In genomic region chr1:78619446-78619802, GRCh38 we compare ENCODE assay signal across 8 cellular contexts. TPM values are rescaled to one million over a fixed set of nuclear protein-coding genes. Genes with fewer than 3 reads are reported as not detected.
DNase-seq lines count a peak whose midpoint lies in the region; ATAC-seq and TF ChIP-seq lines count a peak whose summit lies in the region.

No MANE protein-coding gene starts in this region.

- H3K4me3 Mint-ChIP-seq in nephron: peak overlapping the region in 2 of 3 experiments; percentile 39 to 72

- H3K36me3 ChIP-seq in breast epithelium: no peaks in the 10 kb centered on the region

- ATAC-seq in GM19328 (IDR thresholded peaks at IDR 0.05; ENCODE audit: unreplicated experiment): peak; percentile 3
- ATAC-seq in HG03139 (IDR thresholded peaks at IDR 0.05; ENCODE audit: unreplicated experiment): peak; percentile 2
- ATAC-seq in HG02763 (IDR thresholded peaks at IDR 0.05; ENCODE audit: unreplicated experiment): no peak
- no peak for ATAC-seq in HG03045 (IDR thresholded peaks at IDR 0.05; ENCODE audit: unreplicated experiment)

- no peaks in the 10 kb centered on the region for H3K9me3 ChIP-seq in breast epithelium

- H3K27me3 ChIP-seq in breast epithelium: no peaks in the 10 kb centered on the region

- no peaks in the 10 kb centered on the region for H3K9me3 Mint-ChIP-seq in nephron

- H3K4me1 Mint-ChIP-seq in nephron: peaks cover 32% of the 10 kb centered on the region

- peak overlapping the region; percentile 37 to 57 (median 44) for H3K4me3 ChIP-seq in breast epithelium

- no peaks in the 10 kb centered on the region for H3K4me1 ChIP-seq in breast epithelium

- H3K27ac ChIP-seq in breast epithelium: peak overlapping the region; percentile 74 to 79

- peak overlapping the region; percentile 85 to 93 (median 86) for H3K27ac Mint-ChIP-seq in nephron

- no peaks in the 10 kb centered on the region for H3K36me3 Mint-ChIP-seq in nephron (ENCODE audit: low read depth)

- no peak for DNase-seq in breast epithelium (ENCODE audit: low spot score in 2 of 2)
- DNase-seq in DMS53 treated with DMSO at 0.1 percent for 48 hours (lab: John Stamatoyannopoulos, UW; ENCODE audit: unreplicated experiment): no peak
- DNase-seq in NCI-H774 (lab: John Stamatoyannopoulos, UW): no peak

- intact Hi-C loops in breast epithelium (cut with DNase I; ENCODE audit: low total_unique reads): no loop called here

- no peak for TF ChIP-seq CTCF in breast epithelium (IDR thresholded peaks at IDR 0.05)
- TF ChIP-seq CTCF in nephron (IDR thresholded peaks at IDR 0.05; ENCODE audit: unreplicated experiment in 3 of 3): no peak

- no peak for TF ChIP-seq POLR2A in breast epithelium (IDR thresholded peaks at IDR 0.05)

- H3K27me3 Mint-ChIP-seq in nephron (ENCODE audit: low read depth): peaks cover 3% of the 10 kb centered on the region

RNA-seq across cellular contexts. Expression of gene IFI44L, which starts 0.8 kb away (rescaled TPM):
- total RNA-seq in breast epithelium: 10 to 100 TPM in 1 of 3 donors, 1 to 10 TPM in 2; 4.3 to 13.4 (median 7.8) TPM

RNA-seq across cellular contexts. Expression of gene IFI44, which starts 30.2 kb away (rescaled TPM):
- 10 to 100 TPM; 20.0 to 25.3 (median 24.0) TPM for total RNA-seq in breast epithelium

Comparison
In these comparisons a context has a peak if more than half of its experiments do, and no peak if none do; other contexts are left out.
1. ATAC-seq: peak in GM19328 (single experiment) and HG03139 (single experiment); none in HG02763 (single experiment) and HG03045 (single experiment).